19 cellular contexts compared by ENCODE assay signal in genomic region chr7:26603631-26604030, GRCh38.
DNase-seq lines count a peak whose midpoint lies in the region; ATAC-seq and TF ChIP-seq lines count a peak whose summit lies in the region.
"Had no signal": no experiment of that assay in that cellular context is flagged by ENCODE, and none has a peak within 500 bp of the region (broad histone marks: within the 10 kb centered on the region; RNA-seq: fewer than 3 reads in every experiment).

No MANE protein-coding gene starts in this region.

- DNase-seq in Daoy (ENCODE audit: low read depth) (peak; percentile 96), MG63 (peak; percentile 69), astrocyte of the spinal cord (ENCODE audit: low read depth, low spot score) (peak; percentile 51), left kidney (ENCODE audit: low read depth, low spot score) (peak; percentile 85), HAP-1 (ENCODE audit: low spot score in 2 of 2) (no peak), GF-D8 (lab: John Stamatoyannopoulos, UW) (no peak)
- no peak for DNase-seq in activated naive CD4-positive, alpha-beta T cell treated with anti-CD3 and anti-CD28 coated beads, Interleukin-2, amount 10 ng/mL, durations not matched to agents 7 days and 5 days
- DNase-seq: activated CD4-positive, alpha-beta T cell treated with anti-CD3 and anti-CD28 coated beads, Interleukin-2, amount 10 ng/mL, durations not matched to agents 24 days and 14 days; amniotic stem cell; foreskin fibroblast; HCEC 1CT; left ventricle myocardium superior; NCI-H1694; stomach had no signal

- no peaks in the 10 kb centered on the region for H3K36me3 Mint-ChIP-seq in activated naive CD4-positive, alpha-beta T cell treated with anti-CD3 and anti-CD28 coated beads, Interleukin-2, amount 10 ng/mL, durations not matched to agents 7 days and 5 days

- H3K36me3 ChIP-seq in MG63 = no peaks in the 10 kb centered on the region
- H3K36me3 ChIP-seq in HAP-1 (replicated peaks) = no peaks in the 10 kb centered on the region
- H3K36me3 ChIP-seq: stomach had no signal

- H3K4me3 ChIP-seq in MG63 (no peak overlapping the region), astrocyte of the spinal cord (ENCODE audit: low read depth, low read length) (no peak overlapping the region), HAP-1 (no peak overlapping the region)
- H3K4me3 ChIP-seq: stomach had no signal

- in situ Hi-C loops in astrocyte of the spinal cord (cut with HindIII; ENCODE audit: low sequenced_read_pairs) = no loop called here
- in situ Hi-C loops in HAP-1 (cut with MboI; ENCODE audit: low sequenced_read_pairs) = no loop called here

- no peaks in the 10 kb centered on the region for H3K4me1 Mint-ChIP-seq in activated naive CD4-positive, alpha-beta T cell treated with anti-CD3 and anti-CD28 coated beads, Interleukin-2, amount 10 ng/mL, durations not matched to agents 7 days and 5 days
- H3K4me1 Mint-ChIP-seq: activated CD4-positive, alpha-beta T cell treated with anti-CD3 and anti-CD28 coated beads, Interleukin-2, amount 10 ng/mL, durations not matched to agents 24 days and 14 days; nephron had no signal

- no peak for ATAC-seq in GM18520 (IDR thresholded peaks at IDR 0.05; ENCODE audit: unreplicated experiment)
- ATAC-seq: left ventricle myocardium superior, sciatic nerve had no signal

- H3K9me3 ChIP-seq in MG63 (no peaks in the 10 kb centered on the region), HAP-1 (no peaks in the 10 kb centered on the region)
- H3K9me3 ChIP-seq: stomach had no signal

- peaks cover 32% of the 10 kb centered on the region for H3K27me3 Mint-ChIP-seq in activated naive CD4-positive, alpha-beta T cell treated with anti-CD3 and anti-CD28 coated beads, Interleukin-2, amount 10 ng/mL, durations not matched to agents 7 days and 5 days
- H3K27me3 Mint-ChIP-seq: dendritic cell treated with granulocyte-macrophage colony-stimulating factor and Interleukin-4, amounts not matched to agents 40 ng/mL and 50 ng/mL, for 4 days had no signal

- no peak overlapping the region for H3K4me3 Mint-ChIP-seq in activated naive CD4-positive, alpha-beta T cell treated with anti-CD3 and anti-CD28 coated beads, Interleukin-2, amount 10 ng/mL, durations not matched to agents 7 days and 5 days
- H3K4me3 Mint-ChIP-seq: activated CD4-positive, alpha-beta T cell treated with anti-CD3 and anti-CD28 coated beads, Interleukin-2, amount 10 ng/mL, durations not matched to agents 24 days and 14 days; dendritic cell treated with granulocyte-macrophage colony-stimulating factor and Interleukin-4, amounts not matched to agents 40 ng/mL and 50 ng/mL, for 4 days; nephron; T-helper 1 cell treated with Interleukin-12 subunit alpha and Interleukin-12 subunit beta and Interleukin-4 antibody, amounts not matched to agents 30 μg/mL and 1 μg/mL, for 36 hours had no signal

- H3K27ac Mint-ChIP-seq in activated naive CD4-positive, alpha-beta T cell treated with anti-CD3 and anti-CD28 coated beads, Interleukin-2, amount 10 ng/mL, durations not matched to agents 7 days and 5 days = no peak overlapping the region
- H3K27ac Mint-ChIP-seq: activated CD4-positive, alpha-beta T cell treated with anti-CD3 and anti-CD28 coated beads, Interleukin-2, amount 10 ng/mL, durations not matched to agents 24 days and 14 days; dendritic cell treated with granulocyte-macrophage colony-stimulating factor and Interleukin-4, amounts not matched to agents 40 ng/mL and 50 ng/mL, for 4 days; nephron; T-helper 1 cell treated with Interleukin-12 subunit alpha and Interleukin-12 subunit beta and Interleukin-4 antibody, amounts not matched to agents 30 μg/mL and 1 μg/mL, for 36 hours had no signal

- H3K4me1 ChIP-seq in HAP-1 = no peaks in the 10 kb centered on the region
- H3K4me1 ChIP-seq: stomach had no signal

- CTCF ChIA-PET in activated naive CD4-positive, alpha-beta T cell treated with anti-CD3 and anti-CD28 coated beads, Interleukin-2, amount 10 ng/mL, durations not matched to agents 7 days and 5 days (lab: Charles Lee) = no interaction called here

- no peak for TF ChIP-seq CTCF in astrocyte of the spinal cord (IDR thresholded peaks at IDR 0.05; ENCODE audit: low read depth, low read length)

- no peaks in the 10 kb centered on the region for H3K9me3 Mint-ChIP-seq in activated naive CD4-positive, alpha-beta T cell treated with anti-CD3 and anti-CD28 coated beads, Interleukin-2, amount 10 ng/mL, durations not matched to agents 7 days and 5 days
- H3K9me3 Mint-ChIP-seq: activated CD4-positive, alpha-beta T cell treated with anti-CD3 and anti-CD28 coated beads, Interleukin-2, amount 10 ng/mL, durations not matched to agents 24 days and 14 days; dendritic cell treated with granulocyte-macrophage colony-stimulating factor and Interleukin-4, amounts not matched to agents 40 ng/mL and 50 ng/mL, for 4 days; nephron; T-helper 1 cell treated with Interleukin-12 subunit alpha and Interleukin-12 subunit beta and Interleukin-4 antibody, amounts not matched to agents 30 μg/mL and 1 μg/mL, for 36 hours had no signal

- H3K27me3 ChIP-seq in MG63 (no peaks in the 10 kb centered on the region), HAP-1 (ENCODE audit: low read depth) (peaks cover 18% of the 10 kb centered on the region)
- H3K27me3 ChIP-seq: stomach had no signal

Comparison
In these comparisons a context has a peak if more than half of its experiments do, and no peak if none do; other contexts are left out.
1. DNase-seq: peak in Daoy (single experiment), MG63 (single experiment), astrocyte of the spinal cord (single experiment) and left kidney (single experiment); none in HAP-1 (0 of 2), activated naive CD4-positive, alpha-beta T cell treated with anti-CD3 and anti-CD28 coated beads, Interleukin-2, amount 10 ng/mL, durations not matched to agents 7 days and 5 days (single experiment) and GF-D8 (single experiment).